6 cellular contexts compared by ENCODE assay signal in genomic region chr12:4243796-4244100, GRCh38. TPM values are rescaled to one million over a fixed set of nuclear protein-coding genes. Genes with fewer than 3 reads are reported as not detected.
A peak's percentile ranks its signal among the peaks of the same experiment; 100 is the strongest.
DNase-seq lines count a peak whose midpoint lies in the region; ATAC-seq, FAIRE-seq and TF ChIP-seq lines count a peak whose summit lies in the region.
"Not testable (repeated sequence)": the region's sequence is repeated elsewhere in the genome, so short reads cannot be mapped to it uniquely, and the experiment has no call there.

No MANE protein-coding gene starts in this region.

- not testable (repeated sequence) for TF ChIP-seq POLR2A in GM12878 (IDR thresholded peaks at IDR 0.05; ENCODE audit: low read depth, low read length)

- H3K27me3 Mint-ChIP-seq in CD4-positive, CD25-positive, alpha-beta regulatory T cell; activated CD8-positive, alpha-beta T cell treated with anti-CD3 and anti-CD28 coated beads, Interleukin-2, amount 10 ng/mL, durations not matched to agents 7 days and 5 days (ENCODE audit: low read depth); nephron progenitor cell (ENCODE audit: low read depth, poor library complexity): not testable (repeated sequence)

- H3K4me2 ChIP-seq in BLaER1 (peak overlapping the region; percentile 85; the same call in 1 of the 2 replicates), Loucy (ENCODE audit: low read depth, low read length, poor library complexity, severe bottlenecking) (peak overlapping the region; percentile 62)
- not testable (repeated sequence) for H3K4me2 ChIP-seq in GM12878 (ENCODE audit: control insufficient read depth, insufficient read depth)

- not testable (repeated sequence) for H3K4me3 Mint-ChIP-seq in CD4-positive, CD25-positive, alpha-beta regulatory T cell; activated CD8-positive, alpha-beta T cell treated with anti-CD3 and anti-CD28 coated beads, Interleukin-2, amount 10 ng/mL, durations not matched to agents 7 days and 5 days; nephron progenitor cell

- not testable (repeated sequence) for H4K20me1 ChIP-seq in BLaER1; Loucy (ENCODE audit: insufficient read depth, low read length, poor library complexity, severe bottlenecking); GM12878 (ENCODE audit: control insufficient read depth, insufficient read depth)

- intact Hi-C loops in GM12878 (cut with micrococcal nuclease; ENCODE audit: unreplicated experiment), result not testable (repeated sequence)

- not testable (repeated sequence) for H3F3A ChIP-seq in Loucy (ENCODE audit: low read depth)

- TF ChIP-seq CTCF in Loucy (conservative IDR thresholded peaks at IDR 0.05; ENCODE audit: low read length); GM12878 (IDR thresholded peaks at IDR 0.05 in 2 of 3, conservative IDR thresholded peaks at IDR 0.05 in 1 of 3; ENCODE audit: control insufficient read depth in 2 of 3, extremely low read depth in 1 of 3, insufficient read depth in 1 of 3, low read depth in 3 of 3, low read length in 3 of 3); nephron progenitor cell (IDR thresholded peaks at IDR 0.05): not testable (repeated sequence)

- not testable (repeated sequence) for H3K27me3 ChIP-seq in BLaER1; CD4-positive, CD25-positive, alpha-beta regulatory T cell (ENCODE audit: control insufficient read depth, insufficient read depth, low read length); Loucy (ENCODE audit: insufficient read depth, low read length, poor library complexity, severe bottlenecking); GM12878 (replicated peaks in 1 of 2; ENCODE audit: control insufficient read depth in 2 of 2, insufficient read depth in 2 of 2, low read length in 1 of 2)

- not testable (repeated sequence) for H3K36me3 ChIP-seq in BLaER1; CD4-positive, CD25-positive, alpha-beta regulatory T cell (ENCODE audit: control insufficient read depth, insufficient read depth, low read length); Loucy (ENCODE audit: insufficient read depth, low read length); GM12878 (ENCODE audit: control insufficient read depth in 2 of 2, insufficient read depth in 2 of 2, low read length in 1 of 2)

- CTCF ChIA-PET in activated CD8-positive, alpha-beta T cell treated with anti-CD3 and anti-CD28 coated beads, Interleukin-2, amount 10 ng/mL, durations not matched to agents 7 days and 5 days (lab: Charles Lee); GM12878 (lab: Yijun Ruan, JAX): not testable (repeated sequence)

- DNase-seq in CD4-positive, CD25-positive, alpha-beta regulatory T cell; activated CD8-positive, alpha-beta T cell treated with anti-CD3 and anti-CD28 coated beads, Interleukin-2, amount 10 ng/mL, durations not matched to agents 7 days and 5 days; GM12878 (ENCODE audit: low read depth, low spot score); nephron progenitor cell: not testable (repeated sequence)

- not testable (repeated sequence) for FAIRE-seq in GM12878 (lab: Jason Lieb, UNC)

- H3K4me1 ChIP-seq in BLaER1 (peaks cover 44% of the 10 kb centered on the region), Loucy (ENCODE audit: insufficient read depth, low read length, poor library complexity, severe bottlenecking) (peaks cover 69% of the 10 kb centered on the region), GM12878 (ENCODE audit: control insufficient read depth, insufficient read depth, low read length) (peaks cover 17% of the 10 kb centered on the region)
- H3K4me1 ChIP-seq in CD4-positive, CD25-positive, alpha-beta regulatory T cell (ENCODE audit: control insufficient read depth, insufficient read depth, low read length, poor library complexity, severe bottlenecking), result not testable (repeated sequence)

- not testable (repeated sequence) for H3K36me3 Mint-ChIP-seq in CD4-positive, CD25-positive, alpha-beta regulatory T cell; activated CD8-positive, alpha-beta T cell treated with anti-CD3 and anti-CD28 coated beads, Interleukin-2, amount 10 ng/mL, durations not matched to agents 7 days and 5 days (ENCODE audit: low read depth); nephron progenitor cell (ENCODE audit: low read depth)

- H2AFZ ChIP-seq in Loucy (ENCODE audit: low read length); GM12878 (ENCODE audit: control insufficient read depth, low read depth, low read length): not testable (repeated sequence)

- BruUV-seq in GM12878 (replicated peaks; lab: Mats Ljungman, UMichigan), result not testable (repeated sequence)

- SMC1A ChIA-PET in GM12878 (lab: Charles Lee; ENCODE audit: uncharacterized antibody, unreplicated experiment), result interaction anchor here (1.0 kb wide), 1 partner anchor 97 kb away, joined by 4 read pairs; no protein-coding TSS in a partner anchor

- ATAC-seq in CD4-positive, CD25-positive, alpha-beta regulatory T cell (ENCODE audit: low read depth in 2 of 2); activated CD8-positive, alpha-beta T cell treated with anti-CD3 and anti-CD28 coated beads, Interleukin-2, amount 10 ng/mL, durations not matched to agents 7 days and 5 days; GM12878: not testable (repeated sequence)

- H3K9ac ChIP-seq in BLaER1; GM12878 (ENCODE audit: control insufficient read depth, insufficient read depth, low read length): not testable (repeated sequence)
- H3K9ac ChIP-seq in Loucy (ENCODE audit: low read depth, low read length, poor library complexity, severe bottlenecking), result peak overlapping the region; percentile 60

- H3K4me3 ChIP-seq in BLaER1; CD4-positive, CD25-positive, alpha-beta regulatory T cell (ENCODE audit: low read depth, low read length); Loucy (ENCODE audit: low read length, poor library complexity, severe bottlenecking); GM12878: not testable (repeated sequence)

- TF ChIP-seq RAD21 in GM12878 (IDR thresholded peaks at IDR 0.05; ENCODE audit: insufficient read depth, low read depth, low read length), result not testable (repeated sequence)

- in situ Hi-C loops in GM12878 (cut with MboI), result not testable (repeated sequence)

- RAD21 ChIA-PET in GM12878 (lab: Charles Lee; ENCODE audit: unreplicated experiment), result not testable (repeated sequence)

- not testable (repeated sequence) for H3K79me2 ChIP-seq in Loucy (ENCODE audit: insufficient read depth, low read length); GM12878 (ENCODE audit: control insufficient read depth, insufficient read depth, low read length)

- TF ChIP-seq EP300 in GM12878 (IDR thresholded peaks at IDR 0.05; ENCODE audit: borderline replicate concordance in 1 of 2, control insufficient read depth in 1 of 2, low read depth in 2 of 2, low read length in 2 of 2), result not testable (repeated sequence)

- WGBS in GM12878 (ENCODE audit: insufficient coverage, insufficient replicate concordance, low lambda C conversion rate, missing lambda C conversion rate), result 86% methylated on average over 18 of the region's 33 CpGs

- POLR2A ChIA-PET in activated CD8-positive, alpha-beta T cell treated with anti-CD3 and anti-CD28 coated beads, Interleukin-2, amount 10 ng/mL, durations not matched to agents 7 days and 5 days (lab: Charles Lee); GM12878 (lab: Charles Lee): not testable (repeated sequence)

- peaks cover 0 to 11% (median 7%) of the 10 kb centered on the region in 7 donors for H3K9me3 Mint-ChIP-seq in CD4-positive, CD25-positive, alpha-beta regulatory T cell
- H3K9me3 Mint-ChIP-seq in activated CD8-positive, alpha-beta T cell treated with anti-CD3 and anti-CD28 coated beads, Interleukin-2, amount 10 ng/mL, durations not matched to agents 7 days and 5 days (ENCODE audit: insufficient read depth), result not testable (repeated sequence)
- H3K9me3 Mint-ChIP-seq in nephron progenitor cell, result peaks cover 11% of the 10 kb centered on the region

- H3K27ac ChIP-seq in BLaER1; CD4-positive, CD25-positive, alpha-beta regulatory T cell (ENCODE audit: insufficient read depth, low read length, poor library complexity, severe bottlenecking); GM12878 (ENCODE audit: control insufficient read depth, insufficient read depth): not testable (repeated sequence)

- peaks cover 19% of the 10 kb centered on the region for H3K9me3 ChIP-seq in BLaER1
- not testable (repeated sequence) for H3K9me3 ChIP-seq in CD4-positive, CD25-positive, alpha-beta regulatory T cell (ENCODE audit: control insufficient read depth in 2 of 2, low read length in 2 of 2); Loucy (ENCODE audit: insufficient read depth, low read depth, low read length); GM12878 (replicated peaks; ENCODE audit: control insufficient read depth, insufficient read depth, low read length)

- peak overlapping the region in 2 of 3 donors; percentile 7 to 72 for H3K27ac Mint-ChIP-seq in CD4-positive, CD25-positive, alpha-beta regulatory T cell
- H3K27ac Mint-ChIP-seq in activated CD8-positive, alpha-beta T cell treated with anti-CD3 and anti-CD28 coated beads, Interleukin-2, amount 10 ng/mL, durations not matched to agents 7 days and 5 days, result peak overlapping the region; percentile 48
- H3K27ac Mint-ChIP-seq in nephron progenitor cell, result peak overlapping the region; percentile 38

- not testable (repeated sequence) for H3K4me1 Mint-ChIP-seq in CD4-positive, CD25-positive, alpha-beta regulatory T cell
- peaks cover 29% of the 10 kb centered on the region for H3K4me1 Mint-ChIP-seq in activated CD8-positive, alpha-beta T cell treated with anti-CD3 and anti-CD28 coated beads, Interleukin-2, amount 10 ng/mL, durations not matched to agents 7 days and 5 days (ENCODE audit: low read depth)
- H3K4me1 Mint-ChIP-seq in nephron progenitor cell, result peaks cover 70% of the 10 kb centered on the region

- H3K9me2 ChIP-seq in Loucy (replicated peaks; ENCODE audit: low read depth, low read length), result not testable (repeated sequence)

RNA-seq across cellular contexts. Expression of gene CCND2, which starts 29.8 kb away (rescaled TPM):
- 206 TPM for total RNA-seq in CD4-positive, CD25-positive, alpha-beta regulatory T cell
- polyA plus RNA-seq in CD4-positive, CD25-positive, alpha-beta regulatory T cell, result 10 to 100 TPM; 51.8 to 67.1 (median 62.9) TPM
- 100 to 1,000 TPM; 572 to 592 TPM for total RNA-seq in activated CD8-positive, alpha-beta T cell treated with anti-CD3 and anti-CD28 coated beads, Interleukin-2, amount 10 ng/mL, durations not matched to agents 7 days and 5 days
- total RNA-seq in GM12878 (2013; cell fraction: nucleolus; rRNA removed), result 335 and 378 TPM in 2 replicates
- total RNA-seq in GM12878 (2014; rRNA removed), result 141 and 159 TPM in 2 replicates
- 162 and 163 TPM in 2 replicates for total RNA-seq in GM12878 (2014; rRNA removed; fragmentation: Illumina TruSeq; extraction: Trizol)
- total RNA-seq in GM12878 (2021), result 248 and 260 TPM in 2 replicates
- polyA plus RNA-seq in GM12878 (2011; ENCODE audit: low read depth), result 36.8 TPM
- polyA plus RNA-seq in GM12878 (2011; rRNA removed), result 256 and 263 TPM in 2 replicates
- 171 and 198 TPM in 2 replicates for polyA plus RNA-seq in GM12878 (2011; cell fraction: cytosol; rRNA removed)
- polyA plus RNA-seq in GM12878 (2011; cell fraction: nucleus; rRNA removed), result 186 and 241 TPM in 2 replicates
- polyA plus RNA-seq in GM12878 (2012), result 55.9 and 67.6 TPM in 2 replicates
- polyA plus RNA-seq in GM12878 (2014; fragmentation: Illumina TruSeq; extraction: Trizol), result 37.5 and 44.7 TPM in 2 replicates
- polyA plus RNA-seq in GM12878 (2014; fragmentation: Nextera tagmentation; extraction: Ambion mirVana), result 100 to 1,000 TPM in 1 of 2 experiments, 10 to 100 TPM in 1; 30.1 to 100 TPM
- polyA plus RNA-seq in GM12878 (2014; rRNA removed), result 73.6 and 78.9 TPM in 2 replicates
- 100 to 1,000 TPM; 183 to 200 TPM for polyA plus RNA-seq in GM12878 (2016; fragmentation: Nextera tagmentation; extraction: Ambion mirVana)
- polyA minus RNA-seq in GM12878 (2011; rRNA and poly(A)+ RNA removed), result 651 and 710 TPM in 2 replicates
- polyA minus RNA-seq in GM12878 (2011; cell fraction: cytosol; rRNA and poly(A)+ RNA removed), result 245 and 274 TPM in 2 replicates
- 123 and 187 TPM in 2 replicates for polyA minus RNA-seq in GM12878 (2011; cell fraction: nucleus; rRNA and poly(A)+ RNA removed)
